Comparison of ENCODE assay signal across 18 cellular contexts in genomic region chr9:134955156-134955555, GRCh38. TPM values are rescaled to one million over a fixed set of nuclear protein-coding genes. Genes with fewer than 3 reads are reported as not detected.
DNase-seq lines count a peak whose midpoint lies in the region; ATAC-seq and TF ChIP-seq lines count a peak whose summit lies in the region.
"Had no signal": no experiment of that assay in that cellular context is flagged by ENCODE, and none has a peak within 500 bp of the region (broad histone marks: within the 10 kb centered on the region; RNA-seq: fewer than 3 reads in every experiment).

No MANE protein-coding gene starts in this region.

- no peaks in the 10 kb centered on the region for H3K4me1 ChIP-seq in sigmoid colon
- H3K4me1 ChIP-seq: Caco-2 had no signal

- H3K27ac ChIP-seq in sigmoid colon: no peak overlapping the region
- H3K27ac ChIP-seq: 22Rv1 had no signal

- H3K27me3 ChIP-seq in H7 (ENCODE audit: control insufficient read depth, insufficient read depth, low read length) (no peaks in the 10 kb centered on the region), sigmoid colon (peaks cover 0 to 7% (median 0%) of the 10 kb centered on the region in 3 donors)

- H3K36me3 ChIP-seq in H7 (replicated peaks; ENCODE audit: control insufficient read depth, insufficient read depth, low read length) (no peaks in the 10 kb centered on the region), sigmoid colon (no peaks in the 10 kb centered on the region)

- peak; percentile 36 for DNase-seq in activated effector memory CD4-positive, alpha-beta T cell treated with anti-CD3 and anti-CD28 coated beads, Interleukin-2, amount 50 U/mL, for 16 hours
- DNase-seq in activated effector memory CD4-positive, alpha-beta T cell treated with Interleukin-2 at 50 U/mL for 16 hours: no peak
- DNase-seq in H7: peak; percentile 12
- peak; percentile 75 for DNase-seq in mesenteric fat pad (ENCODE audit: low spot score)
- peak; percentile 46 for DNase-seq in sigmoid colon
- no peak for DNase-seq in iPS-NIHi11 (ENCODE audit: low spot score)
- no peak for DNase-seq in iPS-NIHi7 (ENCODE audit: extremely low spot score)
- DNase-seq: Caco-2; CD8-positive, alpha-beta T cell; DND-41; GDM1; H9 had no signal

- no peak for TF ChIP-seq CTCF in sigmoid colon (IDR thresholded peaks at IDR 0.05)

- WGBS in sigmoid colon, 2 donors: 94 to 98% methylated on average over 1 of the region's 1 CpG

- no peak overlapping the region for H3K4me3 ChIP-seq in H7 (ENCODE audit: insufficient read depth, low read depth, low read length)
- H3K4me3 ChIP-seq in sigmoid colon: no peak overlapping the region
- H3K4me3 ChIP-seq: GM23338 had no signal

- no peaks in the 10 kb centered on the region for H3K9me3 ChIP-seq in sigmoid colon

- ATAC-seq in HG02870 (IDR thresholded peaks at IDR 0.05; ENCODE audit: unreplicated experiment): no peak
- ATAC-seq: CD8-positive, alpha-beta T cell; GM23338 had no signal

- TF ChIP-seq POLR2A in sigmoid colon (IDR thresholded peaks at IDR 0.05): no peak

- intact Hi-C loops in sigmoid colon (cut with DNase I): no loop called here

- TF ChIP-seq EP300 in sigmoid colon (IDR thresholded peaks at IDR 0.05): no peak

RNA-seq across cellular contexts. Expression of gene FCN1, which starts 37.4 kb away (rescaled TPM):
- total RNA-seq in H7 (2014; rRNA removed; shearing (Covaris generic)): not detected in 2 replicates
- total RNA-seq in mesenteric fat pad: 27.9 TPM
- 1 to 10 TPM; 1.2 to 6.9 (median 1.9) TPM for total RNA-seq in sigmoid colon
- 1 to 10 TPM in 2 of 3 donors, under 1 TPM in 1; 0.69 to 2.8 (median 1.2) TPM for polyA plus RNA-seq in sigmoid colon
- total RNA-seq: A673, Caco-2, GM23338, H9, HT1080 had no signal
- polyA plus RNA-seq: BJ, GM23338 had no signal

Comparison
In these comparisons a context has a peak if more than half of its experiments do, and no peak if none do; other contexts are left out.
1. DNase-seq: peak in activated effector memory CD4-positive, alpha-beta T cell treated with anti-CD3 and anti-CD28 coated beads, Interleukin-2, amount 50 U/mL, for 16 hours (single experiment), H7 (single experiment), mesenteric fat pad (single experiment) and sigmoid colon (single experiment); none in activated effector memory CD4-positive, alpha-beta T cell treated with Interleukin-2 at 50 U/mL for 16 hours (single experiment), iPS-NIHi11 (single experiment) and iPS-NIHi7 (single experiment).